Comparison of ENCODE assay signal across 34 cellular contexts in genomic region chr15:25982736-25983135, GRCh38.
"Had no signal": no experiment of that assay in that cellular context is flagged by ENCODE, and none has a peak within 500 bp of the region (broad histone marks: within the 10 kb centered on the region; RNA-seq: fewer than 3 reads in every experiment).

No MANE protein-coding gene starts in this region.

- H3K4me3 ChIP-seq: adrenal gland, body of pancreas, breast epithelium had no signal

- H3K9me3 ChIP-seq: adrenal gland, body of pancreas, breast epithelium had no signal

- H3K27ac Mint-ChIP-seq: activated B cell treated with CpG ODN at 0.5 μM for 24 hours; activated CD4-positive, alpha-beta memory T cell treated with anti-CD3 and anti-CD28 coated beads for 36 hours; activated CD4-positive, alpha-beta T cell treated with anti-CD3 and anti-CD28 coated beads, Interleukin-2, amount 10 ng/mL, durations not matched to agents 24 days and 14 days; activated CD8-positive, alpha-beta T cell treated with anti-CD3 and anti-CD28 coated beads for 36 hours; activated naive CD4-positive, alpha-beta T cell treated with anti-CD3 and anti-CD28 coated beads for 36 hours; activated naive CD4-positive, alpha-beta T cell treated with anti-CD3 and anti-CD28 coated beads, Interleukin-2, amount 50 U/mL, for 72 hours; activated naive CD8-positive, alpha-beta T cell treated with anti-CD3 and anti-CD28 coated beads for 36 hours; activated T-cell treated with anti-CD3 and anti-CD28 coated beads, Interleukin-2, amount 50 U/mL, for 72 hours; activated T-helper 1 cell treated with anti-CD3 and anti-CD28 coated beads, Interleukin-12 subunit alpha, Interleukin-12 subunit beta, Interleukin-2, Interleukin-4 antibody, amounts not matched to agents 30 ng/mL and 10 ng/mL and 1 ng/mL, durations not matched to agents 14 hours and 24 hours and 36 hours; activated T-helper 17 cell treated with anti-CD3 and anti-CD28 coated beads, Interleukin-2, amount 50 U/mL, for 72 hours; T-helper 1 cell treated with Interleukin-12 subunit alpha and Interleukin-12 subunit beta and Interleukin-4 antibody, amounts not matched to agents 30 μg/mL and 1 μg/mL, for 36 hours; T-helper 2 cell treated with Interferon-gamma antibody and Interleukin-4, amounts not matched to agents 5 μg/mL and 100 μg/mL, for 36 hours had no signal

- H3K9me3 Mint-ChIP-seq: activated B cell treated with CpG ODN at 0.5 μM for 24 hours; activated CD4-positive, alpha-beta memory T cell treated with anti-CD3 and anti-CD28 coated beads for 36 hours; activated CD4-positive, alpha-beta T cell treated with anti-CD3 and anti-CD28 coated beads, Interleukin-2, amount 10 ng/mL, durations not matched to agents 24 days and 14 days; activated CD8-positive, alpha-beta T cell treated with anti-CD3 and anti-CD28 coated beads for 36 hours; activated naive CD4-positive, alpha-beta T cell treated with anti-CD3 and anti-CD28 coated beads for 36 hours; activated naive CD4-positive, alpha-beta T cell treated with anti-CD3 and anti-CD28 coated beads, Interleukin-2, amount 50 U/mL, for 72 hours; activated naive CD8-positive, alpha-beta T cell treated with anti-CD3 and anti-CD28 coated beads for 36 hours; activated T-cell treated with anti-CD3 and anti-CD28 coated beads, Interleukin-2, amount 50 U/mL, for 4 hours; activated T-cell treated with anti-CD3 and anti-CD28 coated beads, Interleukin-2, amount 50 U/mL, for 72 hours; activated T-helper 1 cell treated with anti-CD3 and anti-CD28 coated beads, Interleukin-12 subunit alpha, Interleukin-12 subunit beta, Interleukin-2, Interleukin-4 antibody, amounts not matched to agents 30 ng/mL and 10 ng/mL and 1 ng/mL, durations not matched to agents 14 hours and 24 hours and 36 hours; activated T-helper 17 cell treated with anti-CD3 and anti-CD28 coated beads, Interleukin-2, amount 50 U/mL, for 72 hours; T-helper 1 cell treated with Interleukin-12 subunit alpha and Interleukin-12 subunit beta and Interleukin-4 antibody, amounts not matched to agents 30 μg/mL and 1 μg/mL, for 36 hours; T-helper 2 cell treated with Interferon-gamma antibody and Interleukin-4, amounts not matched to agents 5 μg/mL and 100 μg/mL, for 36 hours had no signal

- H3K4me1 Mint-ChIP-seq: activated B cell treated with CpG ODN at 0.5 μM for 24 hours; activated CD4-positive, alpha-beta T cell treated with anti-CD3 and anti-CD28 coated beads, Interleukin-2, amount 10 ng/mL, durations not matched to agents 24 days and 14 days; activated naive CD8-positive, alpha-beta T cell treated with anti-CD3 and anti-CD28 coated beads for 36 hours; activated T-helper 17 cell treated with anti-CD3 and anti-CD28 coated beads, Interleukin-2, amount 50 U/mL, for 72 hours had no signal

- DNase-seq: activated B cell treated with CpG ODN at 0.5 μM for 24 hours; activated CD4-positive, alpha-beta memory T cell treated with anti-CD3 and anti-CD28 coated beads for 36 hours; activated CD4-positive, alpha-beta T cell treated with anti-CD3 and anti-CD28 coated beads for 4 hours; activated CD4-positive, alpha-beta T cell treated with anti-CD3 and anti-CD28 coated beads, Interleukin-2, amount 10 ng/mL, durations not matched to agents 24 days and 14 days; activated CD4-positive, alpha-beta T cell treated with anti-CD3 and anti-CD28 coated beads, Interleukin-2, amount 50 U/mL, for 1 hour; activated CD4-positive, alpha-beta T cell treated with anti-CD3 and anti-CD28 coated beads, Interleukin-2, amount 50 U/mL, for 4 hours; activated CD4-positive, CD25-positive, alpha-beta regulatory T cell treated with anti-CD3 and anti-CD28 coated beads, Interleukin-2, amount 50 U/mL, for 72 hours; activated CD8-positive, alpha-beta memory T cell treated with anti-CD3 and anti-CD28 coated beads, Interleukin-2, amount 50 U/mL, for 4 hours; activated CD8-positive, alpha-beta T cell treated with anti-CD3 and anti-CD28 coated beads for 36 hours; activated effector memory CD4-positive, alpha-beta T cell treated with anti-CD3 and anti-CD28 coated beads, Interleukin-2, amount 50 U/mL, for 16 hours; activated gamma-delta T cell treated with Interleukin-2 at 50 U/mL for 16 hours; activated naive CD4-positive, alpha-beta T cell; activated naive CD4-positive, alpha-beta T cell treated with anti-CD3 and anti-CD28 coated beads for 36 hours; activated naive CD4-positive, alpha-beta T cell treated with anti-CD3 and anti-CD28 coated beads, Interleukin-2, amount 50 U/mL, for 16 hours; activated naive CD8-positive, alpha-beta T cell treated with anti-CD3 and anti-CD28 coated beads for 36 hours; activated T-cell treated with anti-CD3 and anti-CD28 coated beads for 4 hours; activated T-cell treated with anti-CD3 and anti-CD28 coated beads, Interleukin-2, amount 50 U/mL, for 1 hour; activated T-cell treated with anti-CD3 and anti-CD28 coated beads, Interleukin-2, amount 50 U/mL, for 4 hours; activated T-cell treated with anti-CD3 and anti-CD28 coated beads, Interleukin-2, amount 50 U/mL, for 72 hours; adrenal gland; amniotic stem cell; aorta; body of pancreas; brain microvascular endothelial cell; central memory CD4-positive, alpha-beta T cell; T-helper 2 cell; T-helper 9 cell had no signal

- H3K4me3 Mint-ChIP-seq: activated B cell treated with CpG ODN at 0.5 μM for 24 hours; activated CD4-positive, alpha-beta memory T cell treated with anti-CD3 and anti-CD28 coated beads for 36 hours; activated CD4-positive, alpha-beta T cell treated with anti-CD3 and anti-CD28 coated beads, Interleukin-2, amount 10 ng/mL, durations not matched to agents 24 days and 14 days; activated CD8-positive, alpha-beta T cell treated with anti-CD3 and anti-CD28 coated beads for 36 hours; activated naive CD4-positive, alpha-beta T cell treated with anti-CD3 and anti-CD28 coated beads for 36 hours; activated naive CD8-positive, alpha-beta T cell treated with anti-CD3 and anti-CD28 coated beads for 36 hours; activated T-cell treated with anti-CD3 and anti-CD28 coated beads, Interleukin-2, amount 50 U/mL, for 4 hours; activated T-cell treated with anti-CD3 and anti-CD28 coated beads, Interleukin-2, amount 50 U/mL, for 72 hours; activated T-helper 1 cell treated with anti-CD3 and anti-CD28 coated beads, Interleukin-12 subunit alpha, Interleukin-12 subunit beta, Interleukin-2, Interleukin-4 antibody, amounts not matched to agents 30 ng/mL and 10 ng/mL and 1 ng/mL, durations not matched to agents 14 hours and 24 hours and 36 hours; activated T-helper 17 cell treated with anti-CD3 and anti-CD28 coated beads, Interleukin-2, amount 50 U/mL, for 72 hours; T-helper 1 cell treated with Interleukin-12 subunit alpha and Interleukin-12 subunit beta and Interleukin-4 antibody, amounts not matched to agents 30 μg/mL and 1 μg/mL, for 36 hours; T-helper 2 cell treated with Interferon-gamma antibody and Interleukin-4, amounts not matched to agents 5 μg/mL and 100 μg/mL, for 36 hours had no signal

- ATAC-seq: activated CD8-positive, alpha-beta T cell treated with anti-CD3 and anti-CD28 coated beads for 36 hours; activated naive CD4-positive, alpha-beta T cell treated with anti-CD3 and anti-CD28 coated beads, Interleukin-2, amount 50 U/mL, for 72 hours; activated T-cell treated with anti-CD3 and anti-CD28 coated beads, Interleukin-2, amount 50 U/mL, for 4 hours; activated T-cell treated with anti-CD3 and anti-CD28 coated beads, Interleukin-2, amount 50 U/mL, for 72 hours; activated T-helper 17 cell treated with anti-CD3 and anti-CD28 coated beads, Interleukin-2, amount 50 U/mL, for 72 hours; body of pancreas had no signal

- H3K27ac ChIP-seq: adrenal gland, body of pancreas, brain microvascular endothelial cell, breast epithelium, VCaP had no signal

- H3K4me1 ChIP-seq: adrenal gland, body of pancreas, breast epithelium had no signal

- H3K27me3 Mint-ChIP-seq: activated CD8-positive, alpha-beta T cell treated with anti-CD3 and anti-CD28 coated beads for 36 hours had no signal

- H3K27me3 ChIP-seq: adrenal gland, body of pancreas, brain microvascular endothelial cell, breast epithelium had no signal

- H3K36me3 ChIP-seq: adrenal gland, brain microvascular endothelial cell, breast epithelium had no signal

- H3K36me3 Mint-ChIP-seq: activated CD4-positive, alpha-beta memory T cell treated with anti-CD3 and anti-CD28 coated beads for 36 hours; activated naive CD4-positive, alpha-beta T cell treated with anti-CD3 and anti-CD28 coated beads, Interleukin-2, amount 50 U/mL, for 72 hours; activated naive CD8-positive, alpha-beta T cell treated with anti-CD3 and anti-CD28 coated beads for 36 hours had no signal
